ENCODE assay signal across 1 cellular context in genomic region chr6:33769248-33769821, GRCh38.
TF ChIP-seq lines count a peak whose summit lies in the region.

No MANE protein-coding gene starts in this region.

TF ChIP-seq in H1, 55 proteins besides CTCF, POLR2A, EP300 and RAD21:
- no peak for TF ChIP-seq RBBP5 (IDR thresholded peaks at IDR 0.05; ENCODE audit: borderline replicate concordance, low read depth, low read length)
- no peak for TF ChIP-seq CBX8 (IDR thresholded peaks at IDR 0.05; ENCODE audit: borderline replicate concordance, low read depth, low read length)
- TF ChIP-seq MAFK (IDR thresholded peaks at IDR 0.05; ENCODE audit: low read depth, low read length) = no peak
